ENCODE assay signal across 1 cellular context in genomic region chr3:20682573-20682972, GRCh38.
TF ChIP-seq lines count a peak whose summit lies in the region.

No MANE protein-coding gene starts in this region.

TF ChIP-seq in GM23338, 12 proteins besides CTCF, POLR2A, EP300 and RAD21 (continued from another document):
- TF ChIP-seq, protein P1, sequence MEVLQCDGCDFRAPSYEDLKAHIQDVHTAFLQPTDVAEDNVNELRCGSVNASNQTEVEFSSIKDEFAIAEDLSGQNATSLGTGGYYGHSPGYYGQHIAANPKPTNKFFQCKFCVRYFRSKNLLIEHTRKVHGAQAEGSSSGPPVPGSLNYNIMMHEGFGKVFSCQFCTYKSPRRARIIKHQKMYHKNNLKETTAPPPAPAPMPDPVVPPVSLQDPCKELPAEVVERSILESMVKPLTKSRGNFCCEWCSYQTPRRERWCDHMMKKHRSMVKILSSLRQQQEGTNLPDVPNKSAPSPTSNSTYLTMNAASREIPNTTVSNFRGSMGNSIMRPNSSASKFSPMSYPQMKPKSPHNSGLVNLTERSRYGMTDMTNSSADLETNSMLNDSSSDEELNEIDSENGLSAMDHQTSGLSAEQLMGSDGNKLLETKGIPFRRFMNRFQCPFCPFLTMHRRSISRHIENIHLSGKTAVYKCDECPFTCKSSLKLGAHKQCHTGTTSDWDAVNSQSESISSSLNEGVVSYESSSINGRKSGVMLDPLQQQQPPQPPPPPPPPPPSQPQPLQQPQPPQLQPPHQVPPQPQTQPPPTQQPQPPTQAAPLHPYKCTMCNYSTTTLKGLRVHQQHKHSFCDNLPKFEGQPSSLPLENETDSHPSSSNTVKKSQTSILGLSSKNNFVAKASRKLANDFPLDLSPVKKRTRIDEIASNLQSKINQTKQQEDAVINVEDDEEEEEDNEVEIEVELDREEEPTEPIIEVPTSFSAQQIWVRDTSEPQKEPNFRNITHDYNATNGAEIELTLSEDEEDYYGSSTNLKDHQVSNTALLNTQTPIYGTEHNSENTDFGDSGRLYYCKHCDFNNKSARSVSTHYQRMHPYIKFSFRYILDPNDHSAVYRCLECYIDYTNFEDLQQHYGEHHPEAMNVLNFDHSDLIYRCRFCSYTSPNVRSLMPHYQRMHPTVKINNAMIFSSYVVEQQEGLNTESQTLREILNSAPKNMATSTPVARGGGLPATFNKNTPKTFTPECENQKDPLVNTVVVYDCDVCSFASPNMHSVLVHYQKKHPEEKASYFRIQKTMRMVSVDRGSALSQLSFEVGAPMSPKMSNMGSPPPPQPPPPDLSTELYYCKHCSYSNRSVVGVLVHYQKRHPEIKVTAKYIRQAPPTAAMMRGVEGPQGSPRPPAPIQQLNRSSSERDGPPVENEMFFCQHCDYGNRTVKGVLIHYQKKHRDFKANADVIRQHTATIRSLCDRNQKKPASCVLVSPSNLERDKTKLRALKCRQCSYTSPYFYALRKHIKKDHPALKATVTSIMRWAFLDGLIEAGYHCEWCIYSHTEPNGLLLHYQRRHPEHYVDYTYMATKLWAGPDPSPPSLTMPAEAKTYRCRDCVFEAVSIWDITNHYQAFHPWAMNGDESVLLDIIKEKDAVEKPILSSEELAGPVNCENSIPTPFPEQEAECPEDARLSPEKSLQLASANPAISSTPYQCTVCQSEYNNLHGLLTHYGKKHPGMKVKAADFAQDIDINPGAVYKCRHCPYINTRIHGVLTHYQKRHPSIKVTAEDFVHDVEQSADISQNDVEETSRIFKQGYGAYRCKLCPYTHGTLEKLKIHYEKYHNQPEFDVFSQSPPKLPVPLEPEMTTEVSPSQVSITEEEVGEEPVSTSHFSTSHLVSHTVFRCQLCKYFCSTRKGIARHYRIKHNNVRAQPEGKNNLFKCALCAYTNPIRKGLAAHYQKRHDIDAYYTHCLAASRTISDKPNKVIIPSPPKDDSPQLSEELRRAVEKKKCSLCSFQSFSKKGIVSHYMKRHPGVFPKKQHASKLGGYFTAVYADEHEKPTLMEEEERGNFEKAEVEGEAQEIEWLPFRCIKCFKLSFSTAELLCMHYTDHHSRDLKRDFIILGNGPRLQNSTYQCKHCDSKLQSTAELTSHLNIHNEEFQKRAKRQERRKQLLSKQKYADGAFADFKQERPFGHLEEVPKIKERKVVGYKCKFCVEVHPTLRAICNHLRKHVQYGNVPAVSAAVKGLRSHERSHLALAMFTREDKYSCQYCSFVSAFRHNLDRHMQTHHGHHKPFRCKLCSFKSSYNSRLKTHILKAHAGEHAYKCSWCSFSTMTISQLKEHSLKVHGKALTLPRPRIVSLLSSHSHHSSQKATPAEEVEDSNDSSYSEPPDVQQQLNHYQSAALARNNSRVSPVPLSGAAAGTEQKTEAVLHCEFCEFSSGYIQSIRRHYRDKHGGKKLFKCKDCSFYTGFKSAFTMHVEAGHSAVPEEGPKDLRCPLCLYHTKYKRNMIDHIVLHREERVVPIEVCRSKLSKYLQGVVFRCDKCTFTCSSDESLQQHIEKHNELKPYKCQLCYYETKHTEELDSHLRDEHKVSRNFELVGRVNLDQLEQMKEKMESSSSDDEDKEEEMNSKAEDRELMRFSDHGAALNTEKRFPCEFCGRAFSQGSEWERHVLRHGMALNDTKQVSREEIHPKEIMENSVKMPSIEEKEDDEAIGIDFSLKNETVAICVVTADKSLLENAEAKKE (CRISPR knock-in tag; IDR thresholded peaks at IDR 0.05), result no peak
- TF ChIP-seq, protein P2, sequence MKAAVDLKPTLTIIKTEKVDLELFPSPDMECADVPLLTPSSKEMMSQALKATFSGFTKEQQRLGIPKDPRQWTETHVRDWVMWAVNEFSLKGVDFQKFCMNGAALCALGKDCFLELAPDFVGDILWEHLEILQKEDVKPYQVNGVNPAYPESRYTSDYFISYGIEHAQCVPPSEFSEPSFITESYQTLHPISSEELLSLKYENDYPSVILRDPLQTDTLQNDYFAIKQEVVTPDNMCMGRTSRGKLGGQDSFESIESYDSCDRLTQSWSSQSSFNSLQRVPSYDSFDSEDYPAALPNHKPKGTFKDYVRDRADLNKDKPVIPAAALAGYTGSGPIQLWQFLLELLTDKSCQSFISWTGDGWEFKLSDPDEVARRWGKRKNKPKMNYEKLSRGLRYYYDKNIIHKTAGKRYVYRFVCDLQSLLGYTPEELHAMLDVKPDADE (IDR thresholded peaks at IDR 0.05), result no peak
